In genomic region chr9:10678010-10678409, GRCh38 we compare ENCODE assay signal across 14 cellular contexts.
DNase-seq lines count a peak whose midpoint lies in the region; ATAC-seq and TF ChIP-seq lines count a peak whose summit lies in the region.
"Had no signal": no experiment of that assay in that cellular context is flagged by ENCODE, and none has a peak within 500 bp of the region (broad histone marks: within the 10 kb centered on the region; RNA-seq: fewer than 3 reads in every experiment).

No MANE protein-coding gene starts in this region.

- no peak overlapping the region for H3K4me3 ChIP-seq in brain microvascular endothelial cell (ENCODE audit: low read depth, low read length)

- peak overlapping the region; percentile 86 for H3K27ac ChIP-seq in brain microvascular endothelial cell

- ATAC-seq in HG03432 (IDR thresholded peaks at IDR 0.05; ENCODE audit: unreplicated experiment) (no peak), left ventricle myocardium superior (no peak)
- ATAC-seq: HCT116 had no signal

- TF ChIP-seq CTCF in brain microvascular endothelial cell (IDR thresholded peaks at IDR 0.05; ENCODE audit: low read depth, low read length, missing control alignments), result no peak

- H3K36me3 ChIP-seq in brain microvascular endothelial cell (replicated peaks), result no peaks in the 10 kb centered on the region

- intact Hi-C loops in left ventricle myocardium superior (cut with micrococcal nuclease), result no loop called here

- no peaks in the 10 kb centered on the region for H3K27me3 ChIP-seq in brain microvascular endothelial cell (replicated peaks)

- in situ Hi-C loops in Caki2 (cut with HindIII; ENCODE audit: low pct_unique_long_range_greater_than_20kb, low sequenced_read_pairs) (no loop called here), brain microvascular endothelial cell (cut with HindIII; ENCODE audit: low pct_ligation_motif_present, low sequenced_read_pairs) (no loop called here)

- DNase-seq in Caki2 (ENCODE audit: low read depth) (peak; percentile 12), OCI-M1 (lab: John Stamatoyannopoulos, UW) (peak; percentile 84), brain microvascular endothelial cell (no peak), iris pigment epithelial cell (ENCODE audit: low read depth) (peak; percentile 13), NCI-H2196 (lab: John Stamatoyannopoulos, UW; ENCODE audit: unreplicated experiment) (no peak), DMS79 (lab: John Stamatoyannopoulos, UW) (no peak), left ventricle myocardium superior (no peak)
- DNase-seq: C1 segment of cervical spinal cord; CD4-positive, alpha-beta T cell; DMS153; DND-41; IMR-90 had no signal

Comparison
In these comparisons a context has a peak if more than half of its experiments do, and no peak if none do; other contexts are left out.
1. DNase-seq: peak in Caki2 (single experiment), OCI-M1 (single experiment) and iris pigment epithelial cell (single experiment); none in brain microvascular endothelial cell (single experiment), NCI-H2196 (single experiment), DMS79 (single experiment) and left ventricle myocardium superior (single experiment).